8 cellular contexts compared by ENCODE assay signal in the genomic region with DNA sequence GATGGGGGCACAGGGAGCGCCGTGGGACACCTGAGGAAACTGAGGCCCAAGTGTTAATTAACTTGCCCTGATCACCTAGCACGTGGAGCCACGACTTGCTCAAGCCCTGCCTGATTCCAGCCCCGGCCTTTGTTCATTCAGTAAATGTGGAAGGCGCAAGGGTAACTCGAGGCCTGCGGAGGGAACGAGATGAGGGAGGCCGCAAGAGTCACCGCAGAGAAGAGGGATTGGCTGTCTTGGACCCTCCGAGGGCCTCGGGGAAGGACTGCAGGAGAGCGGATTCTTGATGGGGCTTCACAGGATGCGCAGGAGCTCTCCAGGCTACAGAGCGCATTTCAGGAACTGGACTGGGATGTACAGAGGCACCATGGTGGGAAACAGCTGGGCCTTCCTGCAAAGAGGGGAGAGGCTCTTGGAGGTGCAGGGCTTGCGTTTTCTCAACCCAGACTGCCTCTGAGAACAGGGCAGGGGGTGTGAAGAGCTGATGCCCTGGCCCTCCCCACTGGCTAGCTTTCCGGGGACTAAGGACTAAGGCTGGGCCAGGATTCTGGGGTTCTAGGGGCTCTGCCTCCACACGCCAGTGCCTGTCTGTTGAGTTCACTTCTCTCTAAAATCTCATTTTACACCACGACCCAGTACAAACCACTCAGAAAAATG. TPM values are rescaled to one million over a fixed set of nuclear protein-coding genes. Genes with fewer than 3 reads are reported as not detected.
A peak's percentile ranks its signal among the peaks of the same experiment; 100 is the strongest.
DNase-seq lines count a peak whose midpoint lies in the region; TF ChIP-seq lines count a peak whose summit lies in the region.

No MANE protein-coding gene starts in this region.

- no peak for TF ChIP-seq CTCF in GM12865 (IDR thresholded peaks at IDR 0.05; ENCODE audit: insufficient read depth, low read depth, low read length, missing control alignments)
- TF ChIP-seq CTCF in SU-DHL-6 (IDR thresholded peaks at IDR 0.05; ENCODE audit: insufficient read depth, low read length, poor library complexity, severe bottlenecking), result no peak
- TF ChIP-seq CTCF in sigmoid colon (IDR thresholded peaks at IDR 0.05), result no peak

- no peak for DNase-seq in GM12865 (ENCODE audit: low read depth)
- DNase-seq in erythroblast (lab: John Stamatoyannopoulos, UW), result no peak
- peak; percentile 42 for DNase-seq in sigmoid colon
- no peak for DNase-seq in HPDE6-E6E7 (ENCODE audit: extremely low spot score)
- no peak for DNase-seq in DMS79 (lab: John Stamatoyannopoulos, UW)
- no peak for DNase-seq in NCI-H2171 treated with DMSO at 0.1 percent for 48 hours (lab: John Stamatoyannopoulos, UW)
- no peak for DNase-seq in activated CD4-positive, alpha-beta T cell treated with anti-CD3 and anti-CD28 coated beads, Interleukin-2, amount 50 U/mL, for 48 hours

- H3K36me3 ChIP-seq in SU-DHL-6 (ENCODE audit: low read length), result peaks cover 3% of the 10 kb centered on the region; the same call in 1 of the 2 replicates
- peaks cover 0 to 9% (median 0%) of the 10 kb centered on the region in 4 donors for H3K36me3 ChIP-seq in sigmoid colon

- TF ChIP-seq POLR2A in erythroblast (IDR thresholded peaks at IDR 0.05; ENCODE audit: low read length) (peak; percentile 5), sigmoid colon (IDR thresholded peaks at IDR 0.05) (no peak)

- H3K27ac ChIP-seq in SU-DHL-6 (ENCODE audit: low read depth, low read length), result no peak overlapping the region
- H3K27ac ChIP-seq in sigmoid colon, result no peak overlapping the region

- no peaks in the 10 kb centered on the region for H3K9me3 ChIP-seq in SU-DHL-6 (ENCODE audit: insufficient read depth, low read length)
- no peaks in the 10 kb centered on the region for H3K9me3 ChIP-seq in sigmoid colon

- TF ChIP-seq EP300 in sigmoid colon (IDR thresholded peaks at IDR 0.05), result no peak

- intact Hi-C loops in sigmoid colon (cut with DNase I), result loop anchor here (5.0 kb wide), 2 partner anchors 39 to 326 kb away; no protein-coding TSS in a partner anchor

- peaks cover 72% of the 10 kb centered on the region for H3K79me2 ChIP-seq in SU-DHL-6 (ENCODE audit: insufficient read depth, low read length)

- H3K27me3 ChIP-seq in SU-DHL-6 (ENCODE audit: low read length), result no peaks in the 10 kb centered on the region
- H3K27me3 ChIP-seq in sigmoid colon, result peaks cover 0 to 19% (median 0%) of the 10 kb centered on the region in 3 donors

- peaks cover 6% of the 10 kb centered on the region; the same call in 1 of the 2 replicates for H3F3A ChIP-seq in SU-DHL-6 (ENCODE audit: insufficient read depth)

- H4K20me1 ChIP-seq in SU-DHL-6 (ENCODE audit: low read depth, low read length), result no peaks in the 10 kb centered on the region

- peak overlapping the region; percentile 93 for H3K4me2 ChIP-seq in SU-DHL-6 (ENCODE audit: low read depth, low read length, poor library complexity, severe bottlenecking)

- no peak overlapping the region for H2AFZ ChIP-seq in SU-DHL-6 (ENCODE audit: low read depth, low read length, severe bottlenecking)

- H3K9ac ChIP-seq in SU-DHL-6 (ENCODE audit: low read length), result no peak overlapping the region

- no peaks in the 10 kb centered on the region for H3K9me2 ChIP-seq in SU-DHL-6 (replicated peaks; ENCODE audit: insufficient read depth, low read length)

- H3K4me3 ChIP-seq in GM12865 (ENCODE audit: low read depth, low read length) (peak overlapping the region; percentile 49), SU-DHL-6 (ENCODE audit: insufficient read depth, low read length, poor library complexity, severe bottlenecking) (no peak overlapping the region), sigmoid colon (peak overlapping the region in 3 of 4 donors; percentile 34 to 53 (median 52))

- WGBS in sigmoid colon, 2 donors, result 85% methylated on average over 20 of the region's 20 CpGs

- peaks cover 2 to 46% (median 38%) of the 10 kb centered on the region in 4 donors for H3K4me1 ChIP-seq in sigmoid colon

RNA-seq across cellular contexts. Expression of a gene that starts 0.6 kb away (rescaled TPM):
- 10 to 100 TPM in 2 of 4 donors, 1 to 10 TPM in 2; 6.7 to 14.0 (median 9.6) TPM for total RNA-seq in sigmoid colon
- polyA plus RNA-seq in sigmoid colon, result 1 to 10 TPM; 3.6 to 9.4 (median 3.9) TPM

RNA-seq across cellular contexts. Expression of a gene that starts 1.8 kb away (rescaled TPM):
- total RNA-seq in sigmoid colon, result 10 to 100 TPM in 1 of 4 donors, 1 to 10 TPM in 3; 4.6 to 10.2 (median 7.6) TPM
- 1 to 10 TPM; 5.0 to 5.4 (median 5.1) TPM for polyA plus RNA-seq in sigmoid colon

RNA-seq across cellular contexts. Expression of a gene that starts 9.9 kb away (rescaled TPM):
- total RNA-seq in sigmoid colon, result 10 to 100 TPM; 23.1 to 87.8 (median 28.4) TPM
- polyA plus RNA-seq in sigmoid colon, result 100 to 1,000 TPM in 2 of 3 donors, 10 to 100 TPM in 1; 64.3 to 136 (median 102) TPM

RNA-seq across cellular contexts. Expression of a gene that starts 28.2 kb away (rescaled TPM):
- total RNA-seq in sigmoid colon, result 10 to 100 TPM; 10.5 to 27.7 (median 16.3) TPM
- 10 to 100 TPM; 11.4 to 33.0 (median 16.4) TPM for polyA plus RNA-seq in sigmoid colon
